1 cellular context compared by ENCODE assay signal in the genomic region with DNA sequence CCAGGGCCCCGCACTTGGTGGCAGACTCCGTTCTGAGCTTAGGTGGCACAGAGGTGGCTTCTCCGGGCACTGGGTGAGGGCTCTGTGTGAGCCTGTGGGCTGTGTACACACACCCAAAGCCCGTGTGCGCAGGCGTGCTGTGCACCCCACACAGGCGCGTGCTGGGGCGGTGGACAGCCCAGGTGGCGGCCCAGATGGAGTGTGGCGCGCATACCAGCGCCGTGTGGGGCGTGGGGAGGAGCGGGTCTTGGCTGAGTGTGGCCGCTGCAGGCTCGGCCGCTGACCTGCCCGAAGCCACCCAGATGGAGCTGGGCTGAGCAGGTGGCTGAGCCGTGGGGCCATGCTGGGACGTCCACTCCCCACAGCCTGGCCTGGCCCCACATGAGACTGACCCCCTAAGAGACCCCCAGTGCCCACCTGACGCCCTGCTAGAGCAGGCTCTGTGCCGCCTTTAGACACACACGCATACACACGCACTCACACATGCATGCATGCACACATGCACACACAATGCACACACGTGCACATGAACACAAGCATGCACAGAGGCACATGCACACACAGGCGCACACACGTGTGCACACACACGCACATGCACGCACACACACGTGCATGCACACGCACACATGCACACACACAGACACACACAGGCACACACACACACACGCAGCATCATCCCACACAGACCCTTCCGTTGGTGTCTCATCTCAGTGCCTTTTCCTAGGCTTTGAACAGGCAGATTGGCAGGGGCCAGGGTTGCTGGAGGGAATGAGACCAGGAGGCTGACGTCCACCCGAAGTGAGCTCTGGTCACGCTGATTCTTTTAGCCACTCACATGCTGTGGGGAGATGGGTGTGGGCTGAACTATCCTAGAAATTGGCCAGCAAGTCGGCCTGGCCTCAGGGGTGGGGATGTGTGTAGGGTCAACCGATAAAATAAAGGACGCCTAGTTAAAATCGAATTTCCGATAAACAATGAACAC.
TF ChIP-seq lines count a peak whose summit lies in the region.

No MANE protein-coding gene starts in this region.

TF ChIP-seq in HepG2, 621 proteins besides CTCF, POLR2A, EP300 and RAD21:
- TF ChIP-seq ZNF878 (CRISPR knock-in tag; IDR thresholded peaks at IDR 0.05) = no peak
- TF ChIP-seq, protein P1, sequence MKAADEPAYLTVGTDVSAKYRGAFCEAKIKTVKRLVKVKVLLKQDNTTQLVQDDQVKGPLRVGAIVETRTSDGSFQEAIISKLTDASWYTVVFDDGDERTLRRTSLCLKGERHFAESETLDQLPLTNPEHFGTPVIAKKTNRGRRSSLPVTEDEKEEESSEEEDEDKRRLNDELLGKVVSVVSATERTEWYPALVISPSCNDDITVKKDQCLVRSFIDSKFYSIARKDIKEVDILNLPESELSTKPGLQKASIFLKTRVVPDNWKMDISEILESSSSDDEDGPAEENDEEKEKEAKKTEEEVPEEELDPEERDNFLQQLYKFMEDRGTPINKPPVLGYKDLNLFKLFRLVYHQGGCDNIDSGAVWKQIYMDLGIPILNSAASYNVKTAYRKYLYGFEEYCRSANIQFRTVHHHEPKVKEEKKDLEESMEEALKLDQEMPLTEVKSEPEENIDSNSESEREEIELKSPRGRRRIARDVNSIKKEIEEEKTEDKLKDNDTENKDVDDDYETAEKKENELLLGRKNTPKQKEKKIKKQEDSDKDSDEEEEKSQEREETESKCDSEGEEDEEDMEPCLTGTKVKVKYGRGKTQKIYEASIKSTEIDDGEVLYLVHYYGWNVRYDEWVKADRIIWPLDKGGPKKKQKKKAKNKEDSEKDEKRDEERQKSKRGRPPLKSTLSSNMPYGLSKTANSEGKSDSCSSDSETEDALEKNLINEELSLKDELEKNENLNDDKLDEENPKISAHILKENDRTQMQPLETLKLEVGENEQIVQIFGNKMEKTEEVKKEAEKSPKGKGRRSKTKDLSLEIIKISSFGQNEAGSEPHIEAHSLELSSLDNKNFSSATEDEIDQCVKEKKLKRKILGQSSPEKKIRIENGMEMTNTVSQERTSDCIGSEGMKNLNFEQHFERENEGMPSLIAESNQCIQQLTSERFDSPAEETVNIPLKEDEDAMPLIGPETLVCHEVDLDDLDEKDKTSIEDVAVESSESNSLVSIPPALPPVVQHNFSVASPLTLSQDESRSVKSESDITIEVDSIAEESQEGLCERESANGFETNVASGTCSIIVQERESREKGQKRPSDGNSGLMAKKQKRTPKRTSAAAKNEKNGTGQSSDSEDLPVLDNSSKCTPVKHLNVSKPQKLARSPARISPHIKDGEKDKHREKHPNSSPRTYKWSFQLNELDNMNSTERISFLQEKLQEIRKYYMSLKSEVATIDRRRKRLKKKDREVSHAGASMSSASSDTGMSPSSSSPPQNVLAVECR (CRISPR knock-in tag; IDR thresholded peaks at IDR 0.05; ENCODE audit: borderline replicate concordance) = 0 out of 2 replicates have a peak, but pooled peaks have one; percentile 5
- TF ChIP-seq, protein P2, sequence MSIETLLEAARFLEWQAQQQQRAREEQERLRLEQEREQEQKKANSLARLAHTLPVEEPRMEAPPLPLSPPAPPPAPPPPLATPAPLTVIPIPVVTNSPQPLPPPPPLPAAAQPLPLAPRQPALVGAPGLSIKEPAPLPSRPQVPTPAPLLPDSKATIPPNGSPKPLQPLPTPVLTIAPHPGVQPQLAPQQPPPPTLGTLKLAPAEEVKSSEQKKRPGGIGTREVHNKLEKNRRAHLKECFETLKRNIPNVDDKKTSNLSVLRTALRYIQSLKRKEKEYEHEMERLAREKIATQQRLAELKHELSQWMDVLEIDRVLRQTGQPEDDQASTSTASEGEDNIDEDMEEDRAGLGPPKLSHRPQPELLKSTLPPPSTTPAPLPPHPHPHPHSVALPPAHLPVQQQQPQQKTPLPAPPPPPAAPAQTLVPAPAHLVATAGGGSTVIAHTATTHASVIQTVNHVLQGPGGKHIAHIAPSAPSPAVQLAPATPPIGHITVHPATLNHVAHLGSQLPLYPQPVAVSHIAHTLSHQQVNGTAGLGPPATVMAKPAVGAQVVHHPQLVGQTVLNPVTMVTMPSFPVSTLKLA (IDR thresholded peaks at IDR 0.05) = peak; percentile 98
